Comparison of ENCODE assay signal across 13 cellular contexts in genomic region chr10:51423121-51423452, GRCh38.
"Had no signal": no experiment of that assay in that cellular context is flagged by ENCODE, and none has a peak within 500 bp of the region (broad histone marks: within the 10 kb centered on the region; RNA-seq: fewer than 3 reads in every experiment).

No MANE protein-coding gene starts in this region.

- H3K36me3 ChIP-seq: brain microvascular endothelial cell, MG63 had no signal

- H3K9me3 ChIP-seq: MG63 had no signal

- DNase-seq: activated CD4-positive, CD25-positive, alpha-beta regulatory T cell treated with anti-CD3 and anti-CD28 coated beads, Interleukin-2, amount 50 U/mL, for 72 hours; activated effector memory CD4-positive, alpha-beta T cell treated with anti-CD3 and anti-CD28 coated beads, Interleukin-2, amount 50 U/mL, for 16 hours; activated T-cell treated with anti-CD3 and anti-CD28 coated beads, Interleukin-2, amount 50 U/mL, for 24 hours; cerebellar nuclear complex; MV-4-11; NCI-H1092 treated with DMSO at 0.1 percent for 48 hours; NCI-H1417 treated with DMSO at 0.1 percent for 48 hours; NCI-H2029; NCI-H2107; NCI-H2171 treated with DMSO at 0.1 percent for 48 hours; SHP77 treated with DMSO at 0.1 percent for 48 hours had no signal

- H3K27ac ChIP-seq: brain microvascular endothelial cell had no signal

- H3K4me3 ChIP-seq: MG63 had no signal

- H3K27me3 ChIP-seq: brain microvascular endothelial cell, MG63 had no signal
